16 cellular contexts compared by ENCODE assay signal in genomic region chr9:82117025-82117424, GRCh38.
A peak's percentile ranks its signal among the peaks of the same experiment; 100 is the strongest.
DNase-seq lines count a peak whose midpoint lies in the region; ATAC-seq, FAIRE-seq and TF ChIP-seq lines count a peak whose summit lies in the region.
"Had no signal": no experiment of that assay in that cellular context is flagged by ENCODE, and none has a peak within 500 bp of the region (broad histone marks: within the 10 kb centered on the region; RNA-seq: fewer than 3 reads in every experiment).

No MANE protein-coding gene starts in this region.

- no peaks in the 10 kb centered on the region for H3K9me3 ChIP-seq in H9 (ENCODE audit: control insufficient read depth, low read depth, low read length)
- H3K9me3 ChIP-seq: neutrophil had no signal

- no peak overlapping the region for H4K91ac ChIP-seq in H9 (ENCODE audit: insufficient read length, low read depth, low read length)

- FAIRE-seq in endometrium (lab: Jason Lieb, UNC) (peak; percentile 67), H54 (lab: Jason Lieb, UNC) (no peak)
- FAIRE-seq: frontal cortex had no signal

- no peak overlapping the region for H3K9ac ChIP-seq in H9 (ENCODE audit: extremely low read depth, insufficient read length, low read length)

- no peak overlapping the region for H4K8ac ChIP-seq in H9 (replicated peaks; ENCODE audit: insufficient read length, low read depth, low read length)

- DNase-seq in GM03348 (ENCODE audit: low spot score), result peak; percentile 33
- DNase-seq in NCI-H69 (lab: John Stamatoyannopoulos, UW), result peak; percentile 54
- DNase-seq in osteocyte (ENCODE audit: extremely low spot score, unreplicated experiment), result no peak
- no peak for DNase-seq in H9
- no peak for DNase-seq in stimulated activated CD4-positive, alpha-beta T cell treated with anti-CD3 and anti-CD28 coated beads, Interleukin-4, amount 100 ng/mL, for 1 hour
- DNase-seq in H54 (ENCODE audit: insufficient read length, low spot score), result no peak
- DNase-seq: activated CD4-positive, alpha-beta T cell treated with anti-CD3 and anti-CD28 coated beads, Interleukin-2, amount 10 ng/mL, durations not matched to agents 24 days and 14 days; central memory CD4-positive, alpha-beta T cell; stimulated activated naive CD4-positive, alpha-beta T cell treated with Interleukin-2 at 50 U/mL for 16 hours had no signal

- H3K27me3 ChIP-seq in H9 (ENCODE audit: insufficient read depth, low read length), result no peaks in the 10 kb centered on the region
- H3K27me3 ChIP-seq: neutrophil had no signal

- H3K4me3 Mint-ChIP-seq in osteocyte (ENCODE audit: unreplicated experiment), result no peak overlapping the region
- H3K4me3 Mint-ChIP-seq in H9, result no peak overlapping the region
- H3K4me3 Mint-ChIP-seq: activated CD4-positive, alpha-beta T cell treated with anti-CD3 and anti-CD28 coated beads, Interleukin-2, amount 10 ng/mL, durations not matched to agents 24 days and 14 days; T-helper 1 cell treated with Interleukin-12 subunit alpha and Interleukin-12 subunit beta and Interleukin-4 antibody, amounts not matched to agents 30 μg/mL and 1 μg/mL, for 36 hours had no signal

- no peaks in the 10 kb centered on the region for H3K23me2 ChIP-seq in H9 (ENCODE audit: insufficient read length, low read depth, low read length, poor library complexity, severe bottlenecking)

- no peak overlapping the region for H3K18ac ChIP-seq in H9 (ENCODE audit: insufficient read length, low read depth, low read length)

- H3K56ac ChIP-seq in H9 (ENCODE audit: insufficient read length, low read depth, low read length), result no peak overlapping the region

- H3K4ac ChIP-seq in H9 (ENCODE audit: low read depth, low read length), result no peak overlapping the region

- H2AK5ac ChIP-seq in H9 (ENCODE audit: insufficient read length, low read length), result no peak overlapping the region

- H2AFZ ChIP-seq in H9 (ENCODE audit: low read length), result no peak overlapping the region

- H3K4me2 ChIP-seq in H9 (ENCODE audit: insufficient read depth, insufficient read length, low read length), result no peak overlapping the region

- no peak overlapping the region for H2BK12ac ChIP-seq in H9 (ENCODE audit: insufficient read length, low read depth, low read length)

- no peak overlapping the region for H2BK5ac ChIP-seq in H9 (ENCODE audit: insufficient read length, low read length)

- TF ChIP-seq CTCF in osteocyte (IDR thresholded peaks at IDR 0.05) (no peak), H9 (conservative IDR thresholded peaks at IDR 0.05) (no peak)

- no CpG with 5 or more reads among the region's 6 CpGs for WGBS in H9 (ENCODE audit: extremely low coverage, insufficient read length, low lambda C conversion rate)

- no peak overlapping the region for H4K5ac ChIP-seq in H9 (ENCODE audit: insufficient read length, low read depth, low read length)

- peaks cover 7% of the 10 kb centered on the region for H3K4me1 ChIP-seq in H9 (ENCODE audit: insufficient read depth, low read length)

- TF ChIP-seq POLR2A in H54 (IDR thresholded peaks at IDR 0.05; ENCODE audit: low read depth, low read length), result no peak

- H3K9me3 Mint-ChIP-seq in osteocyte (ENCODE audit: unreplicated experiment), result no peaks in the 10 kb centered on the region
- no peaks in the 10 kb centered on the region for H3K9me3 Mint-ChIP-seq in H9
- H3K9me3 Mint-ChIP-seq: activated CD4-positive, alpha-beta T cell treated with anti-CD3 and anti-CD28 coated beads, Interleukin-2, amount 10 ng/mL, durations not matched to agents 24 days and 14 days; activated T-helper 2 cell treated with anti-CD3 and anti-CD28 coated beads, Interferon-gamma antibody, Interleukin-2, Interleukin-4, amounts not matched to agents 10 μg/mL and 5 μg/mL and 100 μg/mL, durations not matched to agents 14 hours and 24 hours and 36 hours had no signal

- H3K23ac ChIP-seq in H9 (ENCODE audit: insufficient read length, low read depth, low read length), result no peak overlapping the region

- no peak overlapping the region for H2BK15ac ChIP-seq in H9 (ENCODE audit: low read depth, low read length)

- H3K4me1 Mint-ChIP-seq in osteocyte (ENCODE audit: unreplicated experiment) (peaks cover 30% of the 10 kb centered on the region), H9 (peaks cover 26% of the 10 kb centered on the region in 2 experiments)
- H3K4me1 Mint-ChIP-seq: activated CD4-positive, alpha-beta T cell treated with anti-CD3 and anti-CD28 coated beads, Interleukin-2, amount 10 ng/mL, durations not matched to agents 24 days and 14 days had no signal

- H3K27me3 Mint-ChIP-seq in osteocyte (ENCODE audit: unreplicated experiment), result no peaks in the 10 kb centered on the region
- no peaks in the 10 kb centered on the region for H3K27me3 Mint-ChIP-seq in H9 (ENCODE audit: low read depth)
- H3K27me3 Mint-ChIP-seq: activated CD4-positive, alpha-beta T cell treated with anti-CD3 and anti-CD28 coated beads, Interleukin-2, amount 10 ng/mL, durations not matched to agents 24 days and 14 days had no signal

- no peaks in the 10 kb centered on the region for H3K79me1 ChIP-seq in H9 (ENCODE audit: insufficient read depth, low read depth, low read length, poor library complexity, severe bottlenecking)

- H2BK20ac ChIP-seq in H9 (ENCODE audit: low read depth, low read length, poor library complexity, severe bottlenecking), result no peak overlapping the region

- H3K27ac ChIP-seq in H9 (ENCODE audit: insufficient read length, low read depth, low read length), result no peak overlapping the region
- H3K27ac ChIP-seq: neutrophil had no signal

- ATAC-seq in GM21360 (IDR thresholded peaks at IDR 0.05; ENCODE audit: unreplicated experiment), result no peak
- ATAC-seq: left lobe of liver had no signal

- no peak overlapping the region for H3K14ac ChIP-seq in H9 (ENCODE audit: insufficient read depth, low read length)

- H3K36me3 Mint-ChIP-seq in osteocyte (ENCODE audit: unreplicated experiment) (no peaks in the 10 kb centered on the region), H9 (ENCODE audit: insufficient read depth in 1 of 3, low read depth in 3 of 3) (no peaks in the 10 kb centered on the region)

- no peaks in the 10 kb centered on the region for H4K20me1 ChIP-seq in H9 (ENCODE audit: control insufficient read depth, insufficient read depth, insufficient read length)

- no peak overlapping the region for H2BK120ac ChIP-seq in H9 (ENCODE audit: low read depth, low read length, poor library complexity, severe bottlenecking)

- H3T11ph ChIP-seq in H9 (ENCODE audit: low read length), result no peak overlapping the region

- H3K27ac Mint-ChIP-seq in osteocyte (ENCODE audit: unreplicated experiment) (peak overlapping the region; percentile 5), H9 (peak overlapping the region in 1 of 3 experiments; percentile 28; a peak in 2 of 7 replicates)
- H3K27ac Mint-ChIP-seq: activated CD4-positive, alpha-beta T cell treated with anti-CD3 and anti-CD28 coated beads, Interleukin-2, amount 10 ng/mL, durations not matched to agents 24 days and 14 days; activated T-helper 2 cell treated with anti-CD3 and anti-CD28 coated beads, Interferon-gamma antibody, Interleukin-2, Interleukin-4, amounts not matched to agents 10 μg/mL and 5 μg/mL and 100 μg/mL, durations not matched to agents 14 hours and 24 hours and 36 hours; T-helper 1 cell treated with Interleukin-12 subunit alpha and Interleukin-12 subunit beta and Interleukin-4 antibody, amounts not matched to agents 30 μg/mL and 1 μg/mL, for 36 hours had no signal

- H3K79me2 ChIP-seq in H9 (ENCODE audit: insufficient read depth, low read length), result no peaks in the 10 kb centered on the region

Comparison
In these comparisons a context has a peak if more than half of its experiments do, and no peak if none do; other contexts are left out.
1. DNase-seq: peak in GM03348 (single experiment) and NCI-H69 (single experiment); none in osteocyte (single experiment), H9 (single experiment), stimulated activated CD4-positive, alpha-beta T cell treated with anti-CD3 and anti-CD28 coated beads, Interleukin-4, amount 100 ng/mL, for 1 hour (single experiment) and H54 (single experiment).